1 cellular context compared by ENCODE assay signal in genomic region chr20:5033566-5033965, GRCh38.
TF ChIP-seq lines count a peak whose summit lies in the region.

No MANE protein-coding gene starts in this region.

TF ChIP-seq in IMR-90, 13 proteins besides CTCF, POLR2A, EP300 and RAD21:
- no peak for TF ChIP-seq MAFK (IDR thresholded peaks at IDR 0.05; ENCODE audit: low read depth, low read length)
- no peak for TF ChIP-seq CEBPB (IDR thresholded peaks at IDR 0.05; ENCODE audit: low read depth, low read length)
- no peak for TF ChIP-seq MAZ (IDR thresholded peaks at IDR 0.05; ENCODE audit: borderline replicate concordance, low read depth, low read length)
- TF ChIP-seq ELK1 (IDR thresholded peaks at IDR 0.05; ENCODE audit: borderline replicate concordance, low read depth, low read length): no peak
- TF ChIP-seq FOS (IDR thresholded peaks at IDR 0.05; ENCODE audit: low read depth, low read length): no peak
- no peak for TF ChIP-seq MXI1 (IDR thresholded peaks at IDR 0.05; ENCODE audit: borderline replicate concordance, low read depth, low read length)
- TF ChIP-seq RFX5 (IDR thresholded peaks at IDR 0.05; ENCODE audit: low read depth, low read length): no peak
- no peak for TF ChIP-seq CHD1 (IDR thresholded peaks at IDR 0.05; ENCODE audit: low read depth, low read length)
- TF ChIP-seq RCOR1 (IDR thresholded peaks at IDR 0.05; ENCODE audit: insufficient replicate concordance, low read length): no peak
- TF ChIP-seq NFE2L2 (IDR thresholded peaks at IDR 0.05; ENCODE audit: low read depth, low read length): no peak
- no peak for TF ChIP-seq SMC3 (IDR thresholded peaks at IDR 0.05; ENCODE audit: low read depth, low read length)
- TF ChIP-seq BHLHE40 (IDR thresholded peaks at IDR 0.05; ENCODE audit: low read depth, low read length): no peak
- no peak for TF ChIP-seq USF2 (IDR thresholded peaks at IDR 0.05; ENCODE audit: low read depth, low read length)
